In the genomic region with DNA sequence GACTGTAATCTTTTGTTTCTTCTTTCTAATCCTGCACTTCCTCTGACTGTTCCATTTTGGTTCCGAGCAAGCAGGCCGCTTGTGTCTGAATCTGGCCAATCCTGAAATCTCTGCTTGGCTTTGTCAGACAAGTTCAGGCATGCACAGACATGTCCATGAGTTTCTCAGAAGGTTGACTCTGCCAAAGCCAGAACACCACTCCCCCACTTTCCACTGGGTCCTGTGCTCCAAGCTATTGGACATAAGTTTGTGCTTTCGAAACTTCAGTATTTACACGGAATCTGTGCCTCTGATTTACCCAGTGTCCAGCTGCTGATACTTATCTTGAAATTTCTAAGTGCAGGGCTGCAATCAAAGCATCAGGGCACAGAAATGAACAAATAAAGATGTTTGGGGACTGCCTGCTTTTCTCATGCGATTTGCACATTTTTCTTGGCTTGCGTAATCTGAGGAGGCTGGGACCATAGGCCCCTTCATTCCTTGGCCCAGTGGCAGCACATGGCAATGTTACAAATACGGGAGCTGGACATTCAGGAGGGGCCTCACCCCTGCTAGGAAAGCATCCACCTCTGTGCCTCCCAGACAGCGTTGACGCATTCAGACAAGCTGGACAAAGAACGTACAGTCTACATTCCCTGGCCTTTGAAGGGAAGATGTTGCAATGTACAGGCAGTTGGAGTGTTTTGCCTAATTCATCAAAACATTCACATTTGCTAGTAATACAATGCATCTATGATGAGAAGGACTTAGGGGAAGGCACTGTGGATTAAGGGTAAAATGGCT, we compare ENCODE assay signal across 1 cellular context.
A peak's percentile ranks its signal among the peaks of the same experiment; 100 is the strongest.
TF ChIP-seq lines count a peak whose summit lies in the region.

No MANE protein-coding gene starts in this region.

TF ChIP-seq in HepG2, 621 proteins besides CTCF, POLR2A, EP300 and RAD21 (continued from another document and continues in another):
- TF ChIP-seq, protein P1, sequence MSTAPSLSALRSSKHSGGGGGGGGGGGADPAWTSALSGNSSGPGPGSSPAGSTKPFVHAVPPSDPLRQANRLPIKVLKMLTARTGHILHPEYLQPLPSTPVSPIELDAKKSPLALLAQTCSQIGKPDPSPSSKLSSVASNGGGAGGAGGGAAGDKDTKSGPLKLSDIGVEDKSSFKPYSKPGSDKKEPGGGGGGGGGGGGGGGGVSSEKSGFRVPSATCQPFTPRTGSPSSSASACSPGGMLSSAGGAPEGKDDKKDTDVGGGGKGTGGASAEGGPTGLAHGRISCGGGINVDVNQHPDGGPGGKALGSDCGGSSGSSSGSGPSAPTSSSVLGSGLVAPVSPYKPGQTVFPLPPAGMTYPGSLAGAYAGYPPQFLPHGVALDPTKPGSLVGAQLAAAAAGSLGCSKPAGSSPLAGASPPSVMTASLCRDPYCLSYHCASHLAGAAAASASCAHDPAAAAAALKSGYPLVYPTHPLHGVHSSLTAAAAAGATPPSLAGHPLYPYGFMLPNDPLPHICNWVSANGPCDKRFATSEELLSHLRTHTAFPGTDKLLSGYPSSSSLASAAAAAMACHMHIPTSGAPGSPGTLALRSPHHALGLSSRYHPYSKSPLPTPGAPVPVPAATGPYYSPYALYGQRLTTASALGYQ (CRISPR knock-in tag; IDR thresholded peaks at IDR 0.05), result peak; percentile 81
- TF ChIP-seq ETS1 (CRISPR knock-in tag; IDR thresholded peaks at IDR 0.05) (no peak), HDAC1 (CRISPR knock-in tag; IDR thresholded peaks at IDR 0.05) (peak; percentile 80), CERS6 (CRISPR knock-in tag; IDR thresholded peaks at IDR 0.05) (no peak), KDM5A (IDR thresholded peaks at IDR 0.05; ENCODE audit: borderline replicate concordance, low read length) (no peak), YY1 (IDR thresholded peaks at IDR 0.05; ENCODE audit: insufficient read depth, insufficient replicate concordance, low read depth, low read length) (no peak), NR2F1 (CRISPR knock-in tag; IDR thresholded peaks at IDR 0.05) (0 out of 4 replicates have a peak, but pooled peaks of 1 of the 2 experiments have one; percentile 30), ZNF746 (CRISPR knock-in tag; IDR thresholded peaks at IDR 0.05) (peak; percentile 75), ZFAT (CRISPR knock-in tag; conservative IDR thresholded peaks at IDR 0.05) (no peak), PAX8 (CRISPR knock-in tag; IDR thresholded peaks at IDR 0.05; ENCODE audit: borderline replicate concordance) (no peak), SRSF4 (IDR thresholded peaks at IDR 0.05; ENCODE audit: low read depth, low read length, poor library complexity, severe bottlenecking) (no peak), NFYB (CRISPR knock-in tag; IDR thresholded peaks at IDR 0.05) (no peak), RELA (CRISPR knock-in tag; IDR thresholded peaks at IDR 0.05) (no peak), ZNF484 (CRISPR knock-in tag; IDR thresholded peaks at IDR 0.05; ENCODE audit: borderline replicate concordance, low read depth) (no peak), ZNF781 (CRISPR knock-in tag; IDR thresholded peaks at IDR 0.05; ENCODE audit: borderline replicate concordance, not compliant biosample characterization) (peak; percentile 51), HNRNPLL (IDR thresholded peaks at IDR 0.05; ENCODE audit: low read depth, low read length, poor library complexity, severe bottlenecking) (peak; percentile 90), ZMYM4 (CRISPR knock-in tag; IDR thresholded peaks at IDR 0.05) (peak; percentile 91), PHF5A (CRISPR knock-in tag; IDR thresholded peaks at IDR 0.05; ENCODE audit: low read depth, unreplicated experiment) (peak; percentile 10), FOXP1 (IDR thresholded peaks at IDR 0.05) (no peak), FOXP1 (CRISPR knock-in tag; IDR thresholded peaks at IDR 0.05) (peak; percentile 75), ELF1 (CRISPR knock-in tag; IDR thresholded peaks at IDR 0.05) (peak; percentile 28; the same call in 1 of the 2 replicates), CEBPB (IDR thresholded peaks at IDR 0.05; ENCODE audit: borderline replicate concordance, low read depth, low read length) (peak; percentile 95), SP140L (CRISPR knock-in tag; IDR thresholded peaks at IDR 0.05; ENCODE audit: borderline replicate concordance) (0 out of 2 replicates have a peak, but pooled peaks have one; percentile 61), GATA4 (IDR thresholded peaks at IDR 0.05; ENCODE audit: borderline replicate concordance, low read depth) (peak; percentile 71; the same call in 1 of the 2 replicates), TEF (CRISPR knock-in tag; IDR thresholded peaks at IDR 0.05) (peak; percentile 58; the same call in 1 of the 2 replicates), E2F2 (CRISPR knock-in tag; IDR thresholded peaks at IDR 0.05; ENCODE audit: borderline replicate concordance) (no peak), NCOR1 (IDR thresholded peaks at IDR 0.05; ENCODE audit: borderline replicate concordance, low read length) (peak; percentile 87; the same call in 1 of the 2 replicates), NFIC (IDR thresholded peaks at IDR 0.05; ENCODE audit: low read length) (peak; percentile 69; the same call in 1 of the 2 replicates), HNRNPK (IDR thresholded peaks at IDR 0.05; ENCODE audit: low read depth, low read length, poor library complexity, severe bottlenecking) (no peak), ZNF790 (CRISPR knock-in tag; IDR thresholded peaks at IDR 0.05; ENCODE audit: borderline replicate concordance) (no peak), ZNF776 (CRISPR knock-in tag; IDR thresholded peaks at IDR 0.05) (no peak), ZC3H13 (CRISPR knock-in tag; IDR thresholded peaks at IDR 0.05) (peak; percentile 30; the same call in 1 of the 2 replicates), ZNF724P (CRISPR knock-in tag; IDR thresholded peaks at IDR 0.05; ENCODE audit: borderline replicate concordance) (peak; percentile 77; the same call in 1 of the 2 replicates), ZSCAN5A (CRISPR knock-in tag; IDR thresholded peaks at IDR 0.05; ENCODE audit: borderline replicate concordance) (peak; percentile 59; the same call in 1 of the 2 replicates), CCAR2 (optimal IDR thresholded peaks at IDR 0.05; ENCODE audit: low read depth, low read length) (peak; percentile 82), REXO4 (CRISPR knock-in tag; IDR thresholded peaks at IDR 0.05; ENCODE audit: borderline replicate concordance) (no peak), ZFP36L1 (CRISPR knock-in tag; IDR thresholded peaks at IDR 0.05) (peak; percentile 72; the same call in 1 of the 2 replicates), HDAC6 (IDR thresholded peaks at IDR 0.05; ENCODE audit: low read depth, low read length) (no peak), PAWR (CRISPR knock-in tag; IDR thresholded peaks at IDR 0.05; ENCODE audit: borderline replicate concordance) (no peak), ZSCAN22 (CRISPR knock-in tag; IDR thresholded peaks at IDR 0.05) (no peak; the same call in 1 of the 2 replicates), AGO2 (optimal IDR thresholded peaks at IDR 0.05; ENCODE audit: low read depth, low read length) (no peak), SYNCRIP (IDR thresholded peaks at IDR 0.05; ENCODE audit: insufficient read depth, low read depth, low read length) (no peak)
- TF ChIP-seq, protein P2, sequence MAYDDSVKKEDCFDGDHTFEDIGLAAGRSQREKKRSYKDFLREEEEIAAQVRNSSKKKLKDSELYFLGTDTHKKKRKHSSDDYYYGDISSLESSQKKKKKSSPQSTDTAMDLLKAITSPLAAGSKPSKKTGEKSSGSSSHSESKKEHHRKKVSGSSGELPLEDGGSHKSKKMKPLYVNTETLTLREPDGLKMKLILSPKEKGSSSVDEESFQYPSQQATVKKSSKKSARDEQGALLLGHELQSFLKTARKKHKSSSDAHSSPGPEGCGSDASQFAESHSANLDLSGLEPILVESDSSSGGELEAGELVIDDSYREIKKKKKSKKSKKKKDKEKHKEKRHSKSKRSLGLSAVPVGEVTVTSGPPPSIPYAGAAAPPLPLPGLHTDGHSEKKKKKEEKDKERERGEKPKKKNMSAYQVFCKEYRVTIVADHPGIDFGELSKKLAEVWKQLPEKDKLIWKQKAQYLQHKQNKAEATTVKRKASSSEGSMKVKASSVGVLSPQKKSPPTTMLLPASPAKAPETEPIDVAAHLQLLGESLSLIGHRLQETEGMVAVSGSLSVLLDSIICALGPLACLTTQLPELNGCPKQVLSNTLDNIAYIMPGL (CRISPR knock-in tag; IDR thresholded peaks at IDR 0.05; ENCODE audit: borderline replicate concordance in 1 of 2, low read depth in 1 of 2), result peak in 1 of 2 experiments; percentile 50; a peak in 1 of 4 replicates
- TF ChIP-seq, protein P3, sequence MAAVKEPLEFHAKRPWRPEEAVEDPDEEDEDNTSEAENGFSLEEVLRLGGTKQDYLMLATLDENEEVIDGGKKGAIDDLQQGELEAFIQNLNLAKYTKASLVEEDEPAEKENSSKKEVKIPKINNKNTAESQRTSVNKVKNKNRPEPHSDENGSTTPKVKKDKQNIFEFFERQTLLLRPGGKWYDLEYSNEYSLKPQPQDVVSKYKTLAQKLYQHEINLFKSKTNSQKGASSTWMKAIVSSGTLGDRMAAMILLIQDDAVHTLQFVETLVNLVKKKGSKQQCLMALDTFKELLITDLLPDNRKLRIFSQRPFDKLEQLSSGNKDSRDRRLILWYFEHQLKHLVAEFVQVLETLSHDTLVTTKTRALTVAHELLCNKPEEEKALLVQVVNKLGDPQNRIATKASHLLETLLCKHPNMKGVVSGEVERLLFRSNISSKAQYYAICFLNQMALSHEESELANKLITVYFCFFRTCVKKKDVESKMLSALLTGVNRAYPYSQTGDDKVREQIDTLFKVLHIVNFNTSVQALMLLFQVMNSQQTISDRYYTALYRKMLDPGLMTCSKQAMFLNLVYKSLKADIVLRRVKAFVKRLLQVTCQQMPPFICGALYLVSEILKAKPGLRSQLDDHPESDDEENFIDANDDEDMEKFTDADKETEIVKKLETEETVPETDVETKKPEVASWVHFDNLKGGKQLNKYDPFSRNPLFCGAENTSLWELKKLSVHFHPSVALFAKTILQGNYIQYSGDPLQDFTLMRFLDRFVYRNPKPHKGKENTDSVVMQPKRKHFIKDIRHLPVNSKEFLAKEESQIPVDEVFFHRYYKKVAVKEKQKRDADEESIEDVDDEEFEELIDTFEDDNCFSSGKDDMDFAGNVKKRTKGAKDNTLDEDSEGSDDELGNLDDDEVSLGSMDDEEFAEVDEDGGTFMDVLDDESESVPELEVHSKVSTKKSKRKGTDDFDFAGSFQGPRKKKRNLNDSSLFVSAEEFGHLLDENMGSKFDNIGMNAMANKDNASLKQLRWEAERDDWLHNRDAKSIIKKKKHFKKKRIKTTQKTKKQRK (IDR thresholded peaks at IDR 0.05; ENCODE audit: low read length), result no peak
- TF ChIP-seq, protein P4, sequence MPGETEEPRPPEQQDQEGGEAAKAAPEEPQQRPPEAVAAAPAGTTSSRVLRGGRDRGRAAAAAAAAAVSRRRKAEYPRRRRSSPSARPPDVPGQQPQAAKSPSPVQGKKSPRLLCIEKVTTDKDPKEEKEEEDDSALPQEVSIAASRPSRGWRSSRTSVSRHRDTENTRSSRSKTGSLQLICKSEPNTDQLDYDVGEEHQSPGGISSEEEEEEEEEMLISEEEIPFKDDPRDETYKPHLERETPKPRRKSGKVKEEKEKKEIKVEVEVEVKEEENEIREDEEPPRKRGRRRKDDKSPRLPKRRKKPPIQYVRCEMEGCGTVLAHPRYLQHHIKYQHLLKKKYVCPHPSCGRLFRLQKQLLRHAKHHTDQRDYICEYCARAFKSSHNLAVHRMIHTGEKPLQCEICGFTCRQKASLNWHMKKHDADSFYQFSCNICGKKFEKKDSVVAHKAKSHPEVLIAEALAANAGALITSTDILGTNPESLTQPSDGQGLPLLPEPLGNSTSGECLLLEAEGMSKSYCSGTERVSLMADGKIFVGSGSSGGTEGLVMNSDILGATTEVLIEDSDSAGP (CRISPR knock-in tag; IDR thresholded peaks at IDR 0.05; ENCODE audit: borderline replicate concordance), result peak; percentile 75
